ENCODE assay signal across 13 cellular contexts in the genomic region with DNA sequence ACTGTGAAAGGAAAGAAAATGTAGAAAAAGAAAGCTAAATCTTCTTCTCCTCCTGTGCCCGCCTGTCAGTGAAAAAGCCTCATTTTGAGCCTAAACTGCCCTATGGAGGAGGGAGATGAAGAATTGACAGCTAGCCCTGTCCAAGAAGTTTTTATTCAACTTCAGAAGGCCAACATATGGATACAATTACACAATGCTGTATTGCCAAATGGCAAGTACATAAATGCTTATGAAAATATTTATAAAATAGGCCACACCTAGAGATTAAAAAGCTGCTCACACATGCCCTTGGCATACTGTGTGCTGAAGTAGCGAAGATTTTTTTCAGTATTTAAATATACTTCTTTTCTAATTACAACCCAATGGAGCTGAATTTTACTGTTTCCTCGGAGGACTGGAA.
"Had no signal": no experiment of that assay in that cellular context is flagged by ENCODE, and none has a peak within 500 bp of the region (broad histone marks: within the 10 kb centered on the region; RNA-seq: fewer than 3 reads in every experiment).

No MANE protein-coding gene starts in this region.

- H3K36me3 ChIP-seq: pancreas, spleen had no signal

- H3K27me3 ChIP-seq: foreskin keratinocyte, pancreas, spleen had no signal

- H3K4me1 ChIP-seq: foreskin keratinocyte, pancreas, spleen had no signal

- H3K4me3 ChIP-seq: pancreas, spleen had no signal

- H3K9me3 ChIP-seq: pancreas, spleen had no signal

- H3K27ac ChIP-seq: foreskin keratinocyte, pancreas, spleen had no signal

- DNase-seq: activated B cell treated with CpG ODN at 0.5 μM for 24 hours; activated CD4-positive, alpha-beta T cell treated with anti-CD3 and anti-CD28 coated beads for 48 hours; activated CD8-positive, alpha-beta T cell treated with anti-CD3 and anti-CD28 coated beads for 36 hours; activated effector memory CD4-positive, alpha-beta T cell treated with Interleukin-2 at 50 U/mL for 16 hours; activated T-cell treated with anti-CD3 and anti-CD28 coated beads, Interleukin-2, amount 50 U/mL, for 4 hours; cerebellar nuclear complex; effector memory CD4-positive, alpha-beta T cell; foreskin keratinocyte; head of caudate nucleus; pancreas; spleen had no signal

- ATAC-seq: activated CD8-positive, alpha-beta T cell treated with anti-CD3 and anti-CD28 coated beads for 36 hours; activated T-cell treated with anti-CD3 and anti-CD28 coated beads, Interleukin-2, amount 50 U/mL, for 4 hours; foreskin keratinocyte; left lobe of liver; pancreas; sciatic nerve had no signal
